In the genomic region with DNA sequence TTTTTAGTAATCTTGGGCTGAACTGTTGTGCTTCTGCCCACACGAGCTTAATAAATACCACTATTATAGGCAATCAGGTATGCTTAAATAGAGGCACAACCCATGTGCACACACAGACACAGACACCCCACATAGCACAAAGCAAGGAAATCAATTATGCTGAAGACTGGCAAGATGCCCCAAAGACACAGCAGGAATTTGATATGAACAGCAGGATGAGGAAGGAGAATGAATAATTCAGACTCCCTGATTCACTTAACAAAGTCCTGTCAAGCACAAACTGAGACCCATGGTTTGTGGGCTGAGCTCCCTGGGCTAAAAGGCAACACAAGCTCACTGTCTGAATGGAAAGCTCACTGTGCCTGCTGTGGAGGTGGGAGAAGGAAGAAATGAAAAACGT, we compare ENCODE assay signal across 1 cellular context.
TF ChIP-seq lines count a peak whose summit lies in the region.

No MANE protein-coding gene starts in this region.

TF ChIP-seq in SK-N-SH treated with all-trans-retinoic acid at 6 μM for 48 hours, 23 proteins besides CTCF, POLR2A, EP300 and RAD21 (continued from another document):
- TF ChIP-seq, protein P1, sequence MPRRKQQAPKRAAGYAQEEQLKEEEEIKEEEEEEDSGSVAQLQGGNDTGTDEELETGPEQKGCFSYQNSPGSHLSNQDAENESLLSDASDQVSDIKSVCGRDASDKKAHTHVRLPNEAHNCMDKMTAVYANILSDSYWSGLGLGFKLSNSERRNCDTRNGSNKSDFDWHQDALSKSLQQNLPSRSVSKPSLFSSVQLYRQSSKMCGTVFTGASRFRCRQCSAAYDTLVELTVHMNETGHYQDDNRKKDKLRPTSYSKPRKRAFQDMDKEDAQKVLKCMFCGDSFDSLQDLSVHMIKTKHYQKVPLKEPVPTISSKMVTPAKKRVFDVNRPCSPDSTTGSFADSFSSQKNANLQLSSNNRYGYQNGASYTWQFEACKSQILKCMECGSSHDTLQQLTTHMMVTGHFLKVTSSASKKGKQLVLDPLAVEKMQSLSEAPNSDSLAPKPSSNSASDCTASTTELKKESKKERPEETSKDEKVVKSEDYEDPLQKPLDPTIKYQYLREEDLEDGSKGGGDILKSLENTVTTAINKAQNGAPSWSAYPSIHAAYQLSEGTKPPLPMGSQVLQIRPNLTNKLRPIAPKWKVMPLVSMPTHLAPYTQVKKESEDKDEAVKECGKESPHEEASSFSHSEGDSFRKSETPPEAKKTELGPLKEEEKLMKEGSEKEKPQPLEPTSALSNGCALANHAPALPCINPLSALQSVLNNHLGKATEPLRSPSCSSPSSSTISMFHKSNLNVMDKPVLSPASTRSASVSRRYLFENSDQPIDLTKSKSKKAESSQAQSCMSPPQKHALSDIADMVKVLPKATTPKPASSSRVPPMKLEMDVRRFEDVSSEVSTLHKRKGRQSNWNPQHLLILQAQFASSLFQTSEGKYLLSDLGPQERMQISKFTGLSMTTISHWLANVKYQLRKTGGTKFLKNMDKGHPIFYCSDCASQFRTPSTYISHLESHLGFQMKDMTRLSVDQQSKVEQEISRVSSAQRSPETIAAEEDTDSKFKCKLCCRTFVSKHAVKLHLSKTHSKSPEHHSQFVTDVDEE (CRISPR knock-in tag; IDR thresholded peaks at IDR 0.05), result no peak
- TF ChIP-seq ZNF8 (CRISPR knock-in tag; IDR thresholded peaks at IDR 0.05) (no peak), ZFP30 (CRISPR knock-in tag; IDR thresholded peaks at IDR 0.05) (no peak)
- TF ChIP-seq, protein P2, sequence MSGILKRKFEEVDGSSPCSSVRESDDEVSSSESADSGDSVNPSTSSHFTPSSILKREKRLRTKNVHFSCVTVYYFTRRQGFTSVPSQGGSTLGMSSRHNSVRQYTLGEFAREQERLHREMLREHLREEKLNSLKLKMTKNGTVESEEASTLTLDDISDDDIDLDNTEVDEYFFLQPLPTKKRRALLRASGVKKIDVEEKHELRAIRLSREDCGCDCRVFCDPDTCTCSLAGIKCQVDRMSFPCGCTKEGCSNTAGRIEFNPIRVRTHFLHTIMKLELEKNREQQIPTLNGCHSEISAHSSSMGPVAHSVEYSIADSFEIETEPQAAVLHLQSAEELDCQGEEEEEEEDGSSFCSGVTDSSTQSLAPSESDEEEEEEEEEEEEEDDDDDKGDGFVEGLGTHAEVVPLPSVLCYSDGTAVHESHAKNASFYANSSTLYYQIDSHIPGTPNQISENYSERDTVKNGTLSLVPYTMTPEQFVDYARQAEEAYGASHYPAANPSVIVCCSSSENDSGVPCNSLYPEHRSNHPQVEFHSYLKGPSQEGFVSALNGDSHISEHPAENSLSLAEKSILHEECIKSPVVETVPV (CRISPR knock-in tag; IDR thresholded peaks at IDR 0.05), result no peak
